In the genomic region with DNA sequence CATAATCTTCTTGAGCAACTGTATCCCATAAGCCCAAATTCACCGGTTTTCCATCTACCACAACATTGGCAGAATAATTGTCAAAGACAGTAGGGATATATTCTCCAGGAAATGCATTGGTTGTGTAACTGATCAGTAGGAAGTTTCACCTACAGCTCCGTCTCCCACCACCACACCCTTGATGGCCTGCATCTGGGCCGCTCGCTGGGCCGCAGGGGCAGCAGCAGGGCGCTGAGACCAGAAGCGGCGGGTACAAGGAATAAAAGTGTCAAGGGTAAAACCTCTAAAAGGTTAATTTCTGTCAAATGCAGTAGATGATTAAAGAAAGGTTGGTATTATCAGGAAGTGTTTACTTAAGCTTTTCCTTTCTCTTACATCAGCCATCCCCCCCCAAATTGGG, we compare ENCODE assay signal across 35 cellular contexts.
"Had no signal": no experiment of that assay in that cellular context is flagged by ENCODE, and none has a peak within 500 bp of the region (broad histone marks: within the 10 kb centered on the region; RNA-seq: fewer than 3 reads in every experiment).

No MANE protein-coding gene starts in this region.

- H3K9me3 ChIP-seq: MG63 had no signal

- H3K4me3 ChIP-seq: MG63 had no signal

- DNase-seq: Kasumi-1, MG63, MM.1S, MV-4-11, NCI-H1048, NCI-H1092, NCI-H1092 treated with DMSO at 0.1 percent for 48 hours, NCI-H1105, NCI-H1105 treated with DMSO at 0.1 percent for 48 hours, NCI-H1417, NCI-H1417 treated with DMSO at 0.1 percent for 48 hours, NCI-H1436, NCI-H1436 treated with DMSO at 0.1 percent for 48 hours, NCI-H146, NCI-H1694, NCI-H1694 treated with DMSO at 0.1 percent for 48 hours, NCI-H187, NCI-H187 treated with DMSO at 0.1 percent for 48 hours, NCI-H1930, NCI-H2029, NCI-H2029 treated with DMSO at 0.1 percent for 48 hours, NCI-H2081, NCI-H2081 treated with DMSO at 0.1 percent for 48 hours, NCI-H2107, NCI-H2171, NCI-H2171 treated with DMSO at 0.1 percent for 48 hours, NCI-H2227 treated with DMSO at 0.1 percent for 48 hours, NCI-H226, NCI-H345, NCI-H446, NCI-H446 treated with DMSO at 0.1 percent for 48 hours, NCI-H510A, NCI-H510A treated with DMSO at 0.1 percent for 48 hours, NCI-H524, NCI-H524 treated with DMSO at 0.1 percent for 48 hours had no signal

- H3K36me3 ChIP-seq: MG63 had no signal

- H3K27me3 ChIP-seq: MG63 had no signal
